In genomic region chr4:105232374-105232773, GRCh38 we compare ENCODE assay signal across 16 cellular contexts.
A peak's percentile ranks its signal among the peaks of the same experiment; 100 is the strongest.
DNase-seq lines count a peak whose midpoint lies in the region; ATAC-seq and TF ChIP-seq lines count a peak whose summit lies in the region.
"Had no signal": no experiment of that assay in that cellular context is flagged by ENCODE, and none has a peak within 500 bp of the region (broad histone marks: within the 10 kb centered on the region; RNA-seq: fewer than 3 reads in every experiment).

No MANE protein-coding gene starts in this region.

- no peak overlapping the region for H3K14ac ChIP-seq in mesenchymal stem cell (ENCODE audit: low read length in 2 of 2)

- CTCF ChIA-PET in Caco-2 (lab: Charles Lee) = no interaction called here

- BruUV-seq in Caco-2 (replicated peaks; lab: Mats Ljungman, UMichigan) = no TSS peak

- H3K4me1 ChIP-seq in Caco-2 (no peaks in the 10 kb centered on the region; the same call in 1 of the 2 replicates), mesenchymal stem cell (ENCODE audit: control insufficient read depth, insufficient read depth, low read depth, low read length) (no peaks in the 10 kb centered on the region)

- H3K36me3 Mint-ChIP-seq in Caco-2 (ENCODE audit: insufficient read depth, unreplicated experiment) = peaks cover 38% of the 10 kb centered on the region
- H3K36me3 Mint-ChIP-seq in stimulated activated memory B cell treated with anti-CD40 and anti-IgM and Interleukin-4, amounts not matched to agents 10 μg/mL and 1 μg/mL and 100 μg/mL, for 72 hours = peaks cover 44% of the 10 kb centered on the region

- peaks cover 11% of the 10 kb centered on the region for H3K4me1 Mint-ChIP-seq in Caco-2 (ENCODE audit: low read depth, unreplicated experiment)
- H3K4me1 Mint-ChIP-seq in stimulated activated memory B cell treated with anti-CD40 and anti-IgM and Interleukin-4, amounts not matched to agents 10 μg/mL and 1 μg/mL and 100 μg/mL, for 72 hours = peaks cover 49% of the 10 kb centered on the region

- no peak overlapping the region for H2BK5ac ChIP-seq in mesenchymal stem cell (ENCODE audit: low read depth, low read length, poor library complexity, severe bottlenecking)

- no peak overlapping the region for H4K91ac ChIP-seq in mesenchymal stem cell (ENCODE audit: low read length)

- H3K9me3 Mint-ChIP-seq in Caco-2 (ENCODE audit: unreplicated experiment) = no peaks in the 10 kb centered on the region
- H3K9me3 Mint-ChIP-seq in stimulated activated memory B cell treated with anti-CD40 and anti-IgM and Interleukin-4, amounts not matched to agents 10 μg/mL and 1 μg/mL and 100 μg/mL, for 72 hours = peaks cover 2% of the 10 kb centered on the region
- H3K9me3 Mint-ChIP-seq: CD14-positive monocyte; CD8-positive, alpha-beta T cell; GM23338; H9 had no signal

- H3K23ac ChIP-seq in mesenchymal stem cell (ENCODE audit: low read length in 2 of 2) = no peak overlapping the region

- H3K79me1 ChIP-seq in mesenchymal stem cell (replicated peaks; ENCODE audit: low read length, poor library complexity, severe bottlenecking) = peaks cover 31% of the 10 kb centered on the region

- POLR2A ChIA-PET in Caco-2 (lab: Charles Lee) = no interaction called here

- no peak overlapping the region for H2BK12ac ChIP-seq in mesenchymal stem cell (ENCODE audit: low read length in 2 of 2)

- H2AK5ac ChIP-seq in mesenchymal stem cell (ENCODE audit: low read length, severe bottlenecking) = no peak overlapping the region

- DNase-seq in Caco-2 = no peak
- peak; percentile 47 for DNase-seq in amniotic epithelial cell (ENCODE audit: low read depth)
- DNase-seq in mesenchymal stem cell = peak; percentile 60
- DNase-seq in C1 segment of cervical spinal cord (lab: John Stamatoyannopoulos, UW) = no peak
- no peak for DNase-seq in H7
- DNase-seq: ACHN; BE2C; CD8-positive, alpha-beta T cell; DMS53; GF-D8; H9 had no signal

- H3K36me3 ChIP-seq in Caco-2 (ENCODE audit: control insufficient read depth, insufficient read depth, low read length) (no peaks in the 10 kb centered on the region; the same call in 1 of the 2 replicates), mesenchymal stem cell (ENCODE audit: control insufficient read depth in 1 of 2, insufficient read depth in 2 of 2, low read depth in 1 of 2, low read length in 2 of 2) (peaks cover 16 to 30% of the 10 kb centered on the region in 2 experiments), H7 (replicated peaks; ENCODE audit: control insufficient read depth, insufficient read depth, low read length) (no peaks in the 10 kb centered on the region)

- no peak overlapping the region for H3K4ac ChIP-seq in mesenchymal stem cell (ENCODE audit: low read depth in 1 of 2, low read length in 2 of 2)

- H3K9me3 ChIP-seq in Caco-2 (no peaks in the 10 kb centered on the region), mesenchymal stem cell (ENCODE audit: control insufficient read depth, low read length) (no peaks in the 10 kb centered on the region)
- H3K9me3 ChIP-seq: BE2C had no signal

- no peak overlapping the region for H2AFZ ChIP-seq in mesenchymal stem cell (ENCODE audit: low read depth, low read length)
- H2AFZ ChIP-seq: GM23338 had no signal

- H2BK15ac ChIP-seq in mesenchymal stem cell (ENCODE audit: low read depth, poor library complexity, severe bottlenecking) = no peak overlapping the region

- peak overlapping the region; percentile 32 for H3K27ac Mint-ChIP-seq in Caco-2 (ENCODE audit: unreplicated experiment)
- peak overlapping the region; percentile 49 for H3K27ac Mint-ChIP-seq in stimulated activated memory B cell treated with anti-CD40 and anti-IgM and Interleukin-4, amounts not matched to agents 10 μg/mL and 1 μg/mL and 100 μg/mL, for 72 hours
- H3K27ac Mint-ChIP-seq: CD8-positive, alpha-beta T cell; GM23338; H9 had no signal

- no peak overlapping the region for H3K4me3 ChIP-seq in Caco-2 (ENCODE audit: low read depth, low read length)
- no peak overlapping the region for H3K4me3 ChIP-seq in mesenchymal stem cell (ENCODE audit: insufficient read depth in 1 of 2, low read depth in 1 of 2, low read length in 2 of 2)
- no peak overlapping the region for H3K4me3 ChIP-seq in H7 (ENCODE audit: insufficient read depth, low read depth, low read length)
- H3K4me3 ChIP-seq: GM23338 had no signal

- no peak overlapping the region for H2BK120ac ChIP-seq in mesenchymal stem cell (ENCODE audit: low read depth, low read length)

- H3K27me3 Mint-ChIP-seq in Caco-2 (ENCODE audit: insufficient read depth, unreplicated experiment) = no peaks in the 10 kb centered on the region
- no peaks in the 10 kb centered on the region for H3K27me3 Mint-ChIP-seq in stimulated activated memory B cell treated with anti-CD40 and anti-IgM and Interleukin-4, amounts not matched to agents 10 μg/mL and 1 μg/mL and 100 μg/mL, for 72 hours

- intact Hi-C loops in Caco-2 (cut with micrococcal nuclease; ENCODE audit: unreplicated experiment) = no loop called here

- no peak for ATAC-seq in stimulated activated memory B cell treated with anti-CD40 and anti-IgM and Interleukin-4, amounts not matched to agents 10 μg/mL and 1 μg/mL and 100 μg/mL, for 72 hours
- no peak for ATAC-seq in HG03460 (IDR thresholded peaks at IDR 0.05; ENCODE audit: unreplicated experiment)
- ATAC-seq: CD8-positive, alpha-beta T cell; GM23338; HepG2 had no signal

- H3K4me3 Mint-ChIP-seq in Caco-2 (ENCODE audit: unreplicated experiment) = no peak overlapping the region
- no peak overlapping the region for H3K4me3 Mint-ChIP-seq in stimulated activated memory B cell treated with anti-CD40 and anti-IgM and Interleukin-4, amounts not matched to agents 10 μg/mL and 1 μg/mL and 100 μg/mL, for 72 hours
- H3K4me3 Mint-ChIP-seq: CD14-positive monocyte; CD8-positive, alpha-beta T cell; GM23338; H9 had no signal

- H3K18ac ChIP-seq in mesenchymal stem cell (ENCODE audit: low read depth in 1 of 2, low read length in 2 of 2) = no peak overlapping the region

- no peaks in the 10 kb centered on the region for H3K27me3 ChIP-seq in Caco-2 (replicated peaks; ENCODE audit: control insufficient read depth, insufficient read depth, low read length)
- no peaks in the 10 kb centered on the region for H3K27me3 ChIP-seq in mesenchymal stem cell (ENCODE audit: control insufficient read depth in 1 of 2, insufficient read depth in 1 of 2, low read length in 2 of 2)
- H3K27me3 ChIP-seq in H7 (ENCODE audit: control insufficient read depth, insufficient read depth, low read length) = no peaks in the 10 kb centered on the region
- H3K27me3 ChIP-seq: BE2C had no signal

- WGBS in mesenchymal stem cell = 100% methylated on average over 2 of the region's 4 CpGs

- H3K9ac ChIP-seq in mesenchymal stem cell (ENCODE audit: low read length) = no peak overlapping the region

- no peak overlapping the region for H3K4me2 ChIP-seq in mesenchymal stem cell (ENCODE audit: low read length, poor library complexity, severe bottlenecking)
- H3K4me2 ChIP-seq: GM23338 had no signal

- no peak overlapping the region for H4K8ac ChIP-seq in mesenchymal stem cell (ENCODE audit: low read length)

- TF ChIP-seq CTCF in Caco-2 (IDR thresholded peaks at IDR 0.05; ENCODE audit: insufficient read depth in 1 of 2, low read depth in 1 of 2, low read length in 1 of 2, severe bottlenecking in 1 of 2, unreplicated experiment in 1 of 2) = no peak

- H3K27ac ChIP-seq in mesenchymal stem cell (ENCODE audit: low read length, poor library complexity, severe bottlenecking) = no peak overlapping the region

Comparison
In these comparisons a context has a peak if more than half of its experiments do, and no peak if none do; other contexts are left out.
1. DNase-seq: peak in amniotic epithelial cell (single experiment) and mesenchymal stem cell (single experiment); none in Caco-2 (0 of 2), C1 segment of cervical spinal cord (0 of 14) and H7 (single experiment).